In the genomic region with DNA sequence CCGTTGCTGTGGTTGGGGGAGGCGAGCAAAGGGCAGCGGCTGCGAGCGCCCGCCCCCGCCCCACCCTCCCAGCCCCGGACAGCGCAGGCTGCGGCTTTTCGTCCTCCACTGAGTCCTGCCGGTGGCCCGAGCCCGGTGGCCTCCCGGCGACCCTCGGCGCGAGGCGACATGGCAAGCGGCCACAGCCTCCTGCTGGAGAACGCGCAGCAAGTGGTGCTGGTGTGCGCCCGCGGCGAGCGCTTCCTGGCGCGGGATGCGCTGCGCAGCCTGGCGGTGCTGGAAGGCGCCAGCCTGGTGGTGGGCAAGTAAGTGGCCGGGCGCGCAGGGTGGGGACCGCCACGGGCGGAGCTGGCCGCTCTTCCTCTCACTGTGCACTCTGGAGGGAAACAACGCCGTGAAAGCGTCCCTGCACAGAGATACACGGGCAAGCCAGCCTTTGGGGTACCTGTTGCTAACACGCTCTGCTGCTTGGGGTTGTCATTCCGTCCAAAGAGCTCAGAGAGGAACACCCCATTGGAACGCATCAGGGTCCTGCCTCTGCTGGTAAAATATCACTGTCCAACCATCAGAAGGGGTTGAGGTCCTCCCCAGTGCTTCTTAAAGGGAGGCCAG, we compare ENCODE assay signal across 8 cellular contexts. TPM values are rescaled to one million over a fixed set of nuclear protein-coding genes. Genes with fewer than 3 reads are reported as not detected.
A peak's percentile ranks its signal among the peaks of the same experiment; 100 is the strongest.
DNase-seq lines count a peak whose midpoint lies in the region; ATAC-seq and TF ChIP-seq lines count a peak whose summit lies in the region.

A gene with protein sequence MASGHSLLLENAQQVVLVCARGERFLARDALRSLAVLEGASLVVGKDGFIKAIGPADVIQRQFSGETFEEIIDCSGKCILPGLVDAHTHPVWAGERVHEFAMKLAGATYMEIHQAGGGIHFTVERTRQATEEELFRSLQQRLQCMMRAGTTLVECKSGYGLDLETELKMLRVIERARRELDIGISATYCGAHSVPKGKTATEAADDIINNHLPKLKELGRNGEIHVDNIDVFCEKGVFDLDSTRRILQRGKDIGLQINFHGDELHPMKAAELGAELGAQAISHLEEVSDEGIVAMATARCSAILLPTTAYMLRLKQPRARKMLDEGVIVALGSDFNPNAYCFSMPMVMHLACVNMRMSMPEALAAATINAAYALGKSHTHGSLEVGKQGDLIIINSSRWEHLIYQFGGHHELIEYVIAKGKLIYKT (plus strand): TSS at position 101 of the 612 bp plus-strand sequence. CDS start 68 bp downstream, at position 169.

- peak within 1 kb of the TSS; percentile 93 for H3K4me3 ChIP-seq in iPS-20b (ENCODE audit: low read length)
- peak within 1 kb of the TSS; percentile 58 to 95 (median 86) for H3K4me3 ChIP-seq in spleen

- no peaks in the 10 kb centered on the region for H3K9me3 ChIP-seq in iPS-20b (ENCODE audit: insufficient read depth, low read depth, low read length)
- no peaks in the 10 kb centered on the region for H3K9me3 ChIP-seq in spleen

- TF ChIP-seq CTCF in brain (conservative IDR thresholded peaks at IDR 0.05) = peak; percentile 42 to 44
- peak in 10 of 11 experiments; percentile 17 to 54 (median 45) for TF ChIP-seq CTCF in spleen (IDR thresholded peaks at IDR 0.05 in 8 of 11, conservative IDR thresholded peaks at IDR 0.05 in 3 of 11)

- peak; percentile 67 for ATAC-seq in GM21723 (IDR thresholded peaks at IDR 0.05; ENCODE audit: unreplicated experiment)

- H3K27ac ChIP-seq in iPS-20b (ENCODE audit: low read length) = no peak within 1 kb of the TSS
- H3K27ac ChIP-seq in spleen = peak within 1 kb of the TSS; percentile 82 to 95 (median 91)

- H3K27me3 Mint-ChIP-seq in brain = peaks cover 28% of the 10 kb centered on the region

- H3K9me3 Mint-ChIP-seq in brain = peaks cover 0 to 6% (median 3%) of the 10 kb centered on the region in 5 experiments

- H3K4me1 Mint-ChIP-seq in brain = peaks cover 6% of the 10 kb centered on the region

- H3K36me3 Mint-ChIP-seq in brain = no peaks in the 10 kb centered on the region

- no peaks in the 10 kb centered on the region for H3K36me3 ChIP-seq in iPS-20b (ENCODE audit: insufficient read depth, low read depth, low read length)
- no peaks in the 10 kb centered on the region for H3K36me3 ChIP-seq in spleen

- peak within 1 kb of the TSS; percentile 24 to 73 (median 56) for H3K27ac Mint-ChIP-seq in brain

- peak; percentile 68 for DNase-seq in ELR (ENCODE audit: low read depth)
- peak; percentile 67 for DNase-seq in KBM-7
- DNase-seq in T1000 (lab: John Stamatoyannopoulos, UW) = peak; percentile 48
- peak; percentile 93 for DNase-seq in spleen
- no peak for DNase-seq in NCI-H1694 (lab: John Stamatoyannopoulos, UW)

- 0 to 1% (median 1%) methylated on average over 6 to 48 of the region's 48 CpGs for WGBS in spleen, 5 donors

- peak within 1 kb of the TSS; percentile 92 to 97 (median 93) for H3K4me3 Mint-ChIP-seq in brain

- intact Hi-C loops in spleen (cut with DNase I; ENCODE audit: low total_unique reads) = no loop called here

- peaks cover 31% of the 10 kb centered on the region for H3K27me3 ChIP-seq in iPS-20b (ENCODE audit: insufficient read depth, low read length)
- no peaks in the 10 kb centered on the region for H3K27me3 ChIP-seq in spleen (replicated peaks in 1 of 7)

- peak in 1 of 3 donors; percentile 34 for TF ChIP-seq POLR2A in spleen (IDR thresholded peaks at IDR 0.05)

- H3K4me1 ChIP-seq in iPS-20b (ENCODE audit: insufficient read depth, low read length) = peaks cover 5% of the 10 kb centered on the region; the same call in 1 of the 2 replicates
- H3K4me1 ChIP-seq in spleen = peaks cover 0 to 37% (median 20%) of the 10 kb centered on the region in 6 donors

- peak within 1 kb of the TSS; percentile 58; the same call in 1 of the 2 replicates for H3K9ac ChIP-seq in iPS-20b (ENCODE audit: low read depth, low read length)

- in situ Hi-C loops in KBM-7 (cut with MboI; ENCODE audit: low pct_unique_long_range_greater_than_20kb, low sequenced_read_pairs) = no loop called here

RNA-seq across cellular contexts. Expression of the gene that starts here (rescaled TPM):
- not detected for polyA plus RNA-seq in brain (ENCODE audit: insufficient read depth, low read depth, low replicate concordance)
- total RNA-seq in spleen = 10 to 100 TPM in 1 of 7 donors, 1 to 10 TPM in 6; 2.2 to 12.2 (median 3.5) TPM
- polyA plus RNA-seq in spleen = 1 to 10 TPM; 2.3 to 2.9 (median 2.5) TPM
